9 cellular contexts compared by ENCODE assay signal in genomic region chr1:40802078-40803075, GRCh38. TPM values are rescaled to one million over a fixed set of nuclear protein-coding genes. Genes with fewer than 3 reads are reported as not detected.
DNase-seq lines count a peak whose midpoint lies in the region; ATAC-seq and TF ChIP-seq lines count a peak whose summit lies in the region.
"Had no signal": no experiment of that assay in that cellular context is flagged by ENCODE, and none has a peak within 500 bp of the region (broad histone marks: within the 10 kb centered on the region; RNA-seq: fewer than 3 reads in every experiment).

No MANE protein-coding gene starts in this region.

- no peaks in the 10 kb centered on the region for H3K27me3 ChIP-seq in DND-41 (ENCODE audit: insufficient read depth, low read length, poor library complexity)
- no peaks in the 10 kb centered on the region for H3K27me3 ChIP-seq in esophagus (ENCODE audit: control insufficient read depth in 1 of 2, insufficient read depth in 2 of 2, low read length in 2 of 2)
- no peaks in the 10 kb centered on the region for H3K27me3 ChIP-seq in muscle layer of duodenum (ENCODE audit: low read depth, low read length)

- peak; percentile 86 for ATAC-seq in DND-41 (ENCODE audit: insufficient read depth, low read depth)
- peak; percentile 77 for ATAC-seq in HG02642 (IDR thresholded peaks at IDR 0.05; ENCODE audit: poor library complexity, unreplicated experiment)
- ATAC-seq in GM21717 (IDR thresholded peaks at IDR 0.05; ENCODE audit: unreplicated experiment): no peak

- H2AFZ ChIP-seq in DND-41 (ENCODE audit: low read depth, low read length): peak overlapping the region; percentile 79

- WGBS in esophagus, 2 donors: 9 to 10% methylated on average over 48 to 60 of the region's 60 CpGs

- H3K4me3 ChIP-seq in DND-41 (ENCODE audit: low read depth in 1 of 2, low read length in 2 of 2): peak overlapping the region in 1 of 2 experiments; percentile 55; a peak in 2 of 4 replicates
- H3K4me3 ChIP-seq in esophagus (ENCODE audit: low read depth in 1 of 2, low read length in 2 of 2): peak overlapping the region; percentile 36 to 44
- H3K4me3 ChIP-seq in muscle layer of duodenum (ENCODE audit: low read depth in 1 of 2, low read length in 2 of 2): peak overlapping the region; percentile 50 to 55

- H3K9me3 ChIP-seq in DND-41 (ENCODE audit: insufficient read depth, low read length, severe bottlenecking): no peaks in the 10 kb centered on the region
- H3K9me3 ChIP-seq in esophagus (ENCODE audit: control insufficient read depth in 2 of 2, insufficient read depth in 1 of 2, low read depth in 1 of 2, low read length in 1 of 2): no peaks in the 10 kb centered on the region
- no peaks in the 10 kb centered on the region for H3K9me3 ChIP-seq in muscle layer of duodenum (ENCODE audit: control insufficient read depth in 1 of 2, low read length in 2 of 2)

- H3K36me3 ChIP-seq in DND-41 (ENCODE audit: insufficient read depth, low read length): no peaks in the 10 kb centered on the region
- H3K36me3 ChIP-seq in esophagus (ENCODE audit: control insufficient read depth in 2 of 2, insufficient read depth in 2 of 2, low read length in 1 of 2): no peaks in the 10 kb centered on the region
- H3K36me3 ChIP-seq in muscle layer of duodenum (ENCODE audit: control insufficient read depth in 1 of 2, insufficient read depth in 2 of 2, low read length in 2 of 2): no peaks in the 10 kb centered on the region

- peak overlapping the region; percentile 17 for H3K27ac ChIP-seq in DND-41 (ENCODE audit: low read length)
- H3K27ac ChIP-seq in esophagus (ENCODE audit: low read depth in 2 of 2, low read length in 1 of 2): peak overlapping the region; percentile 36 to 88
- peak overlapping the region; percentile 78 for H3K27ac ChIP-seq in muscle layer of duodenum (ENCODE audit: low read length)
- H3K27ac ChIP-seq: VCaP had no signal

- H3K4me1 ChIP-seq in DND-41 (ENCODE audit: insufficient read depth, low read length) (peaks cover 21% of the 10 kb centered on the region), esophagus (ENCODE audit: control insufficient read depth in 2 of 2, insufficient read depth in 2 of 2, low read length in 1 of 2) (peaks cover 0 to 15% of the 10 kb centered on the region in 2 donors), muscle layer of duodenum (ENCODE audit: control insufficient read depth in 1 of 2, insufficient read depth in 2 of 2, low read length in 2 of 2) (peaks cover 23 to 72% of the 10 kb centered on the region in 2 donors)

- peak overlapping the region; percentile 52 for H3K9ac ChIP-seq in DND-41 (ENCODE audit: low read depth, low read length)

- H3K4me2 ChIP-seq in DND-41 (ENCODE audit: insufficient read depth, low read length): peak overlapping the region; percentile 81

- peaks cover 6% of the 10 kb centered on the region; the same call in 1 of the 2 replicates for H4K20me1 ChIP-seq in DND-41 (ENCODE audit: insufficient read depth, low read length)

- DNase-seq in DND-41 (peak; percentile 86), NCI-H69 (lab: John Stamatoyannopoulos, UW) (peak; percentile 88)
- DNase-seq in activated CD8-positive, alpha-beta memory T cell treated with anti-CD3 and anti-CD28 coated beads, Interleukin-2, amount 50 U/mL, for 48 hours: peak; percentile 91
- DNase-seq in stimulated activated CD8-positive, alpha-beta memory T cell treated with anti-CD3 and anti-CD28 coated beads, Interleukin-7, amount 100 ng/mL, for 1 hour (ENCODE audit: low read depth in 2 of 2): peak; percentile 66 to 77

- no peak for TF ChIP-seq CTCF in DND-41 (IDR thresholded peaks at IDR 0.05; ENCODE audit: borderline replicate concordance, extremely low read depth, low read length, poor library complexity, severe bottlenecking)

- no peaks in the 10 kb centered on the region for H3K79me2 ChIP-seq in DND-41 (ENCODE audit: insufficient read depth, low read length)

RNA-seq across cellular contexts. Expression of gene KCNQ4, which starts 18.8 kb away (rescaled TPM):
- 1 to 10 TPM; 1.4 to 1.9 TPM for polyA plus RNA-seq in esophagus

RNA-seq across cellular contexts. Expression of gene CITED4, which starts 59.8 kb away (rescaled TPM):
- 10 to 100 TPM; 11.7 to 21.8 TPM for polyA plus RNA-seq in esophagus

Comparison
In these comparisons a context has a peak if more than half of its experiments do, and no peak if none do; other contexts are left out.
1. H3K27ac ChIP-seq: peak in every context shown above with its lines; median percentile 78 in muscle layer of duodenum; 62 in esophagus; 17 in DND-41.